13 cellular contexts compared by ENCODE assay signal in the genomic region with DNA sequence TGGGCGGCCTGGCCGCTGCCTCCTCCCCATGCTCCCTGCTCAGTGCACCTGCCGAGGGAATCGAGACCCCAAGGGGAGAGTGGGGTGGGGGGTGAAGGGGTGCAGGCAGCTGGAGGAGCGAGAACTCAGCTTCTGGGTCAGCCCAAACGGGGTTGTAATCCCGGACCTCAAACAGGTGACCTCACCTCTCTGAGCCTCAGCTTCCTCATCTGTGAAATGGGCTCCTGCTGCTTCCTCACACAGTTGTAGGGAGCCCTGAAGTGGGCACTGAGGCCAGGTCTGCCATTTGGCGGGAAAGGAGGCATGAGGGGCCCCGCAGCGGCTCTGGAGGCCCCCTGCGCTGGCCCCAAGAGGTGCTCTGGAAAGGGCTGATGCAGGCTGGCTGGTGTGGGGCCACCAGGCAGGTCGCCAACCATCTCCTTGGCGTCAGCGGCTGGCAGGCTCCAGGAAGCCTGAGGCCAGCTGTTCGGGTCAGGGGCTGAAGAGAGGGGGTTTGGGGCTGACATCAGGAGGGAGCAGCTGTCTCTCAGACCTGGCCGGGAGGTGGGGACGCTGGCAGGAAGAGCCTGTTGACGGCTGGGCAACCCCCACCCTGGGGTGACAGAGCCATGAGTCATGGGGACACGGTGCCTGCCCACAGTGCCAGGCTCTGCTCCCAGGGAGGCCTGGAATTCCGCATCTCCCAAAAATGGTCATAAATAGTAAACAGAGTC. TPM values are rescaled to one million over a fixed set of nuclear protein-coding genes. Genes with fewer than 3 reads are reported as not detected.
DNase-seq lines count a peak whose midpoint lies in the region; ATAC-seq, FAIRE-seq and TF ChIP-seq lines count a peak whose summit lies in the region.
"Had no signal": no experiment of that assay in that cellular context is flagged by ENCODE, and none has a peak within 500 bp of the region (broad histone marks: within the 10 kb centered on the region; RNA-seq: fewer than 3 reads in every experiment).

No MANE protein-coding gene starts in this region.

- no peak for TF ChIP-seq POLR2A in gastroesophageal sphincter (IDR thresholded peaks at IDR 0.05)

- H3K9me3 Mint-ChIP-seq in astrocyte (ENCODE audit: unreplicated experiment) = no peaks in the 10 kb centered on the region

- no CpG with 5 or more reads among the region's 20 CpGs for WGBS in gastroesophageal sphincter (ENCODE audit: low coverage in 1 of 2), 2 donors

- no peaks in the 10 kb centered on the region for H4K20me1 ChIP-seq in astrocyte (ENCODE audit: insufficient read depth, low read length)

- peak; percentile 58 for FAIRE-seq in astrocyte (lab: Jason Lieb, UNC)

- DNase-seq in NCI-H82 (lab: John Stamatoyannopoulos, UW) (peak; percentile 47), NCI-H82 treated with DMSO at 0.1 percent for 48 hours (lab: John Stamatoyannopoulos, UW; ENCODE audit: unreplicated experiment) (no peak), HPDE6-E6E7 (ENCODE audit: extremely low spot score) (peak; percentile 48), astrocyte (ENCODE audit: low read depth) (no peak), kidney tubule cell (ENCODE audit: low spot score) (peak; percentile 95), NCI-H510A treated with DMSO at 0.1 percent for 48 hours (lab: John Stamatoyannopoulos, UW) (no peak)
- DNase-seq: activated CD8-positive, alpha-beta memory T cell treated with anti-CD3 and anti-CD28 coated beads, Interleukin-2, amount 10 ng/mL, durations not matched to agents 7 days and 5 days; KBM-7; lower lobe of right lung; thyroid gland had no signal

- H3K4me1 ChIP-seq in astrocyte (ENCODE audit: insufficient read depth, low read length) (peaks cover 5% of the 10 kb centered on the region), gastroesophageal sphincter (peaks cover 0 to 47% (median 13%) of the 10 kb centered on the region in 3 donors)

- H3K9ac ChIP-seq in astrocyte (ENCODE audit: low read length) = no peak overlapping the region

- H3K4me3 ChIP-seq in astrocyte (ENCODE audit: insufficient read depth, low read depth, low read length) = no peak overlapping the region
- no peak overlapping the region for H3K4me3 ChIP-seq in gastroesophageal sphincter
- H3K4me3 ChIP-seq: lower lobe of right lung, thyroid gland had no signal

- H3K27me3 ChIP-seq in astrocyte (ENCODE audit: insufficient read depth, low read length) (no peaks in the 10 kb centered on the region), gastroesophageal sphincter (no peaks in the 10 kb centered on the region)
- H3K27me3 ChIP-seq: thyroid gland had no signal

- no peak overlapping the region for H2AFZ ChIP-seq in astrocyte (ENCODE audit: low read depth, low read length)

- TF ChIP-seq CTCF in astrocyte (IDR thresholded peaks at IDR 0.05; ENCODE audit: insufficient read depth, low read depth, low read length) (no peak), gastroesophageal sphincter (IDR thresholded peaks at IDR 0.05) (no peak)

- H3K4me2 ChIP-seq in astrocyte (ENCODE audit: low read length) = peak overlapping the region; percentile 19

- H3K79me2 ChIP-seq in astrocyte (ENCODE audit: insufficient read depth, low read length) = no peaks in the 10 kb centered on the region

- TF ChIP-seq EP300 in gastroesophageal sphincter (IDR thresholded peaks at IDR 0.05) = no peak

- H3K27ac ChIP-seq in astrocyte (ENCODE audit: low read depth, low read length) (no peak overlapping the region), gastroesophageal sphincter (peak overlapping the region in 1 of 4 donors; percentile 35)
- H3K27ac ChIP-seq: lower lobe of right lung, thyroid gland had no signal

- peaks cover 14% of the 10 kb centered on the region for H3K4me1 Mint-ChIP-seq in astrocyte (ENCODE audit: low read depth, unreplicated experiment)
- H3K4me1 Mint-ChIP-seq: activated CD8-positive, alpha-beta memory T cell treated with anti-CD3 and anti-CD28 coated beads, Interleukin-2, amount 10 ng/mL, durations not matched to agents 7 days and 5 days had no signal

- H3K36me3 Mint-ChIP-seq in astrocyte (ENCODE audit: low read depth, unreplicated experiment) = peaks cover 2% of the 10 kb centered on the region
- H3K36me3 Mint-ChIP-seq: activated CD8-positive, alpha-beta memory T cell treated with anti-CD3 and anti-CD28 coated beads, Interleukin-2, amount 10 ng/mL, durations not matched to agents 7 days and 5 days had no signal

- H3K27ac Mint-ChIP-seq in astrocyte (ENCODE audit: unreplicated experiment) = no peak overlapping the region
- H3K27ac Mint-ChIP-seq: activated CD8-positive, alpha-beta memory T cell treated with anti-CD3 and anti-CD28 coated beads, Interleukin-2, amount 10 ng/mL, durations not matched to agents 7 days and 5 days; B cell had no signal

- peak overlapping the region; percentile 54 for H3K4me3 Mint-ChIP-seq in astrocyte (ENCODE audit: unreplicated experiment)
- H3K4me3 Mint-ChIP-seq: activated CD8-positive, alpha-beta memory T cell treated with anti-CD3 and anti-CD28 coated beads, Interleukin-2, amount 10 ng/mL, durations not matched to agents 7 days and 5 days; B cell had no signal

- ATAC-seq in gastroesophageal sphincter (no peak), GM18502 (IDR thresholded peaks at IDR 0.05; ENCODE audit: poor library complexity, unreplicated experiment) (no peak)
- ATAC-seq: activated CD8-positive, alpha-beta memory T cell treated with anti-CD3 and anti-CD28 coated beads, Interleukin-2, amount 10 ng/mL, durations not matched to agents 7 days and 5 days; lower lobe of right lung had no signal

- H3K27me3 Mint-ChIP-seq in astrocyte (ENCODE audit: low read depth, unreplicated experiment) = peaks cover 2% of the 10 kb centered on the region
- H3K27me3 Mint-ChIP-seq: activated CD8-positive, alpha-beta memory T cell treated with anti-CD3 and anti-CD28 coated beads, Interleukin-2, amount 10 ng/mL, durations not matched to agents 7 days and 5 days; B cell had no signal

- H3K9me3 ChIP-seq in astrocyte (ENCODE audit: insufficient read depth, low read depth, low read length) (no peaks in the 10 kb centered on the region), gastroesophageal sphincter (no peaks in the 10 kb centered on the region)
- H3K9me3 ChIP-seq: lower lobe of right lung, thyroid gland had no signal

- H3K36me3 ChIP-seq in astrocyte (ENCODE audit: insufficient read depth, low read length) (no peaks in the 10 kb centered on the region), gastroesophageal sphincter (peaks cover 0 to 6% of the 10 kb centered on the region in 2 donors)
- H3K36me3 ChIP-seq: lower lobe of right lung, thyroid gland had no signal

RNA-seq across cellular contexts. Expression of a gene that starts 4.9 kb away (rescaled TPM):
- total RNA-seq in astrocyte (0.53 and 0.59 TPM in 2 replicates), gastroesophageal sphincter (1 to 10 TPM; 1.3 to 8.1 (median 3.7) TPM)
- total RNA-seq: activated CD8-positive, alpha-beta memory T cell treated with anti-CD3 and anti-CD28 coated beads, Interleukin-2, amount 10 ng/mL, durations not matched to agents 7 days and 5 days; B cell had no signal

RNA-seq across cellular contexts. Expression of a gene that starts 15.4 kb away (rescaled TPM):
- total RNA-seq in astrocyte = 0.60 and 1.4 TPM in 2 replicates
- under 1 TPM in 3 of 4 donors, not detected in 1; 0.35 to 0.94 (median 0.74) TPM for total RNA-seq in gastroesophageal sphincter
- total RNA-seq: activated CD8-positive, alpha-beta memory T cell treated with anti-CD3 and anti-CD28 coated beads, Interleukin-2, amount 10 ng/mL, durations not matched to agents 7 days and 5 days; lower lobe of right lung had no signal

RNA-seq across cellular contexts. Expression of a gene that starts 43.3 kb away (rescaled TPM):
- total RNA-seq in astrocyte (0.07 TPM in 1 of 2 replicates, not detected in the other), gastroesophageal sphincter (1 to 10 TPM in 1 of 4 donors, under 1 TPM in 2, not detected in 1; 0.12 to 3.4 (median 0.31) TPM)

Comparison
In these comparisons a context has a peak if more than half of its experiments do, and no peak if none do; other contexts are left out.
1. DNase-seq: peak in NCI-H82 (single experiment), HPDE6-E6E7 (single experiment) and kidney tubule cell (single experiment); none in NCI-H82 treated with DMSO at 0.1 percent for 48 hours (single experiment), astrocyte (single experiment) and NCI-H510A treated with DMSO at 0.1 percent for 48 hours (single experiment).